In the genomic region with DNA sequence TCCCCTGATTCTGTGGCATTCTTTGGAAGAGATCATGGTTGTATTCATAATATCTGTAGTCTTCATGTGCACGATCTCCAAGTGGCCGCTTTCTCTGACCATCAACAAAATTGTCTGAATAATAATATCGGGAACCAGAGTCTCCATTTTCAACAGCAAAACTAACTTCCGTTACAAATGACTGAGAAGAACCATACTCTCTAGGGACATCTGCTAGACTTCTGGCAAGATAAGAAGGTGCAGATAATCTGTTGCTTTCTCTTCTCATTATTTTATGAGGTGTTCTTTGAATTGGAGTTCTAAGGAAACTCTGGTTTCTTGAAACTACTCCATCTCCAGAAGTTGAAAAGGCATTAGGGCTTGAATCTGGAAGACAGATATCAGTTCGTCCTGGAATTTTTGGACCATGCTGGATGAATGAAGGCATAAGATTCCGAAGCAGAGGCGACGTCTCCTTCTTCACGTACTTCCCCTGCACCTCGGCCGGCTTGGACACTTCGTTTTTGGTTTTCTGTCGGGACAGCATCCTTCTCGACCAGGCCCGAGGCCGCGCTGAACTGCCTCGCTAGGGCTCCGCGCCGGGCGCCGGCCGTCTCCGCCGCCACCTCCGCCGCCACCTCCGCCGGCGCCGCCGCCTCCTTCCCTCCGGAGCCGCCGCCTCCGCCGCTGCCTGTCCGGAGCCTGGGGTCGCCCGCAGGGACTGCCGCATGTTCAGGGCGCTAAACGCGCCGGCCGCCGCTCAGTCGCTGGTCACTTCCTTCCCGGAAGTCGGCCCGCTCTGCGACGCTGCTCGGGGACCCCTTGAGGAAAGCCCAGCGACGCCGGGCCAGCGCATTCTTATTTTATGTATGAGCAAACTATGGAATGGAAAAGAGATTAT, we compare ENCODE assay signal across 8 cellular contexts. TPM values are rescaled to one million over a fixed set of nuclear protein-coding genes. Genes with fewer than 3 reads are reported as not detected.
DNase-seq lines count a peak whose midpoint lies in the region; ATAC-seq and TF ChIP-seq lines count a peak whose summit lies in the region.
"Not testable (repeated sequence)": the region's sequence is repeated elsewhere in the genome, so short reads cannot be mapped to it uniquely, and the experiment has no call there.

No MANE protein-coding gene starts in this region.

- H3K4me3 ChIP-seq in astrocyte of the spinal cord (ENCODE audit: low read depth, low read length) (peak overlapping the region; percentile 28), heart right ventricle (peak overlapping the region in 9 of 10 donors; percentile 36 to 57 (median 51)), thoracic aorta (peak overlapping the region; percentile 77)

- POLR2A ChIA-PET in GM10248 (lab: Yijun Ruan, JAX), result not testable (repeated sequence)

- H3K27ac ChIP-seq in heart right ventricle (peak overlapping the region in 9 of 10 donors; percentile 22 to 83 (median 58)), thoracic aorta (peak overlapping the region; percentile 80 to 84)

- CTCF ChIA-PET in GM10248 (lab: Yijun Ruan, JAX), result not testable (repeated sequence)

- intact Hi-C loops in heart right ventricle (cut with DNase I), result not testable (repeated sequence)

- DNase-seq in GM10248 (ENCODE audit: extremely low spot score) (peak; percentile 18), astrocyte of the spinal cord (ENCODE audit: low read depth, low spot score) (peak; percentile 6), heart right ventricle (peak; percentile 36 to 62), retina (peak; percentile 56)
- peak; percentile 31 for DNase-seq in activated CD4-positive, CD25-positive, alpha-beta regulatory T cell treated with anti-CD3 and anti-CD28 coated beads, Interleukin-2, amount 50 U/mL, for 72 hours
- DNase-seq in thoracic aorta (ENCODE audit: low spot score), result not testable (repeated sequence)

- H3K36me3 ChIP-seq in heart right ventricle, thoracic aorta: not testable (repeated sequence)

- WGBS in heart right ventricle, 2 donors, result 21 to 28% methylated on average over 58 to 59 of the region's 59 CpGs

- H3K27me3 ChIP-seq in heart right ventricle; thoracic aorta (replicated peaks; ENCODE audit: insufficient read depth): not testable (repeated sequence)

- peak; percentile 74 for ATAC-seq in GM21515 (IDR thresholded peaks at IDR 0.05; ENCODE audit: unreplicated experiment)
- peak; percentile 54 for ATAC-seq in HG03280 (IDR thresholded peaks at IDR 0.05; ENCODE audit: unreplicated experiment)
- ATAC-seq in heart right ventricle, result peak in 7 of 8 donors; percentile 74 to 93 (median 82)
- ATAC-seq in thoracic aorta (ENCODE audit: insufficient number of reproducible peaks, low FRiP score, low read depth), result not testable (repeated sequence)

- not testable (repeated sequence) for H3K9me3 ChIP-seq in heart right ventricle, thoracic aorta

- not testable (repeated sequence) for H3K4me1 ChIP-seq in heart right ventricle; thoracic aorta (ENCODE audit: control insufficient read depth in 1 of 2, low read depth in 2 of 2)

- TF ChIP-seq CTCF in GM10248 (IDR thresholded peaks at IDR 0.05; ENCODE audit: control extremely low read depth, extremely low read depth, low read depth, missing control alignments); astrocyte of the spinal cord (IDR thresholded peaks at IDR 0.05; ENCODE audit: low read depth, low read length); heart right ventricle (IDR thresholded peaks at IDR 0.05); thoracic aorta (IDR thresholded peaks at IDR 0.05): not testable (repeated sequence)

- in situ Hi-C loops in astrocyte of the spinal cord (cut with HindIII; ENCODE audit: low sequenced_read_pairs), result not testable (repeated sequence)

RNA-seq across cellular contexts. Expression of a gene that starts 6.4 kb away (rescaled TPM):
- total RNA-seq in heart right ventricle (under 1 TPM in 8 of 10 donors, not detected in 2; 0.21 to 0.72 (median 0.28) TPM), thoracic aorta (1 to 10 TPM in 1 of 2 donors, not detected in 1; 1.1 TPM)
- under 1 TPM; 0.29 to 0.80 TPM for polyA plus RNA-seq in heart right ventricle
